ENCODE assay signal across 1 cellular context in genomic region chr1:156813750-156814570, GRCh38.
TF ChIP-seq lines count a peak whose summit lies in the region.

No MANE protein-coding gene starts in this region.

TF ChIP-seq in HepG2, 621 proteins besides CTCF, POLR2A, EP300 and RAD21 (continued from another document and continues in another):
- TF ChIP-seq REST (IDR thresholded peaks at IDR 0.05; ENCODE audit: borderline replicate concordance in 1 of 2, low read depth in 1 of 2, low read length in 2 of 2) (0 out of 4 replicates have a peak, but pooled peaks of 1 of the 2 experiments have one; percentile 17), THAP7 (CRISPR knock-in tag; IDR thresholded peaks at IDR 0.05) (no peak), ZBTB3 (CRISPR knock-in tag; IDR thresholded peaks at IDR 0.05; ENCODE audit: borderline replicate concordance, low read depth) (peak; percentile 52; the same call in 1 of the 2 replicates), MTF2 (CRISPR knock-in tag; IDR thresholded peaks at IDR 0.05; ENCODE audit: borderline replicate concordance) (no peak; the same call in 1 of the 2 replicates), MED8 (CRISPR knock-in tag; IDR thresholded peaks at IDR 0.05; ENCODE audit: insufficient replicate concordance) (no peak), CBX1 (IDR thresholded peaks at IDR 0.05; ENCODE audit: low read depth) (no peak), CHD2 (IDR thresholded peaks at IDR 0.05; ENCODE audit: low read depth, low read length) (no peak), REPIN1 (CRISPR knock-in tag; IDR thresholded peaks at IDR 0.05; ENCODE audit: borderline replicate concordance, low read depth) (peak; percentile 57; the same call in 1 of the 2 replicates), PAF1 (CRISPR knock-in tag; IDR thresholded peaks at IDR 0.05) (no peak), NFE2L1 (CRISPR knock-in tag; IDR thresholded peaks at IDR 0.05; ENCODE audit: borderline replicate concordance) (peak; percentile 80; the same call in 1 of the 2 replicates), MIER3 (CRISPR knock-in tag; IDR thresholded peaks at IDR 0.05; ENCODE audit: borderline replicate concordance) (no peak), DMTF1 (CRISPR knock-in tag; IDR thresholded peaks at IDR 0.05) (no peak), ZNF234 (CRISPR knock-in tag; conservative IDR thresholded peaks at IDR 0.05) (no peak), ZNF350 (CRISPR knock-in tag; IDR thresholded peaks at IDR 0.05; ENCODE audit: borderline replicate concordance, low read depth) (peak; percentile 43; the same call in 1 of the 2 replicates), NONO (IDR thresholded peaks at IDR 0.05) (no peak), NONO (CRISPR knock-in tag; conservative IDR thresholded peaks at IDR 0.05) (no peak; the same call in 1 of the 2 replicates), ZNF776 (CRISPR knock-in tag; IDR thresholded peaks at IDR 0.05) (peak; percentile 83), ZNF510 (CRISPR knock-in tag; IDR thresholded peaks at IDR 0.05; ENCODE audit: low read depth) (peak; percentile 92; the same call in 1 of the 2 replicates), ZNF274 (CRISPR knock-in tag; IDR thresholded peaks at IDR 0.05) (peak; percentile 91), DBP (CRISPR knock-in tag; IDR thresholded peaks at IDR 0.05; ENCODE audit: not compliant biosample characterization) (no peak), SNAPC4 (CRISPR knock-in tag; IDR thresholded peaks at IDR 0.05) (no peak), ZSCAN25 (CRISPR knock-in tag; IDR thresholded peaks at IDR 0.05) (peak; percentile 62; the same call in 1 of the 2 replicates), THAP8 (CRISPR knock-in tag; IDR thresholded peaks at IDR 0.05; ENCODE audit: borderline replicate concordance) (peak; percentile 34; the same call in 1 of the 2 replicates), GTF3A (CRISPR knock-in tag; conservative IDR thresholded peaks at IDR 0.05) (no peak), RXRA (CRISPR knock-in tag; IDR thresholded peaks at IDR 0.05) (peak; percentile 82), NBN (conservative IDR thresholded peaks at IDR 0.05) (no peak), ZSCAN29 (CRISPR knock-in tag; conservative IDR thresholded peaks at IDR 0.05) (no peak), ZNF318 (CRISPR knock-in tag; IDR thresholded peaks at IDR 0.05) (peak; percentile 92), ZNF354B (CRISPR knock-in tag; IDR thresholded peaks at IDR 0.05) (no peak), BATF2 (CRISPR knock-in tag; IDR thresholded peaks at IDR 0.05) (0 out of 2 replicates have a peak, but pooled peaks have one; percentile 52), SRF (IDR thresholded peaks at IDR 0.05; ENCODE audit: low read depth, low read length) (no peak), TFDP2 (CRISPR knock-in tag; IDR thresholded peaks at IDR 0.05) (peak; percentile 92), ZIK1 (CRISPR knock-in tag; IDR thresholded peaks at IDR 0.05; ENCODE audit: borderline replicate concordance, low read depth) (peak; percentile 88)
